In genomic region chr10:8360814-8361509, GRCh38 we compare ENCODE assay signal across 26 cellular contexts.
DNase-seq lines count a peak whose midpoint lies in the region; ATAC-seq and TF ChIP-seq lines count a peak whose summit lies in the region.
"Had no signal": no experiment of that assay in that cellular context is flagged by ENCODE, and none has a peak within 500 bp of the region (broad histone marks: within the 10 kb centered on the region; RNA-seq: fewer than 3 reads in every experiment).

No MANE protein-coding gene starts in this region.

- H3K9me3 ChIP-seq in OCI-LY7 (ENCODE audit: low read length) = no peaks in the 10 kb centered on the region
- H3K9me3 ChIP-seq: BE2C, pancreas, right atrium auricular region, upper lobe of right lung had no signal

- no peak for TF ChIP-seq CTCF in activated CD8-positive, alpha-beta T cell treated with anti-CD3 and anti-CD28 coated beads for 36 hours (IDR thresholded peaks at IDR 0.05)
- no peak for TF ChIP-seq CTCF in natural killer cell (IDR thresholded peaks at IDR 0.05)
- TF ChIP-seq CTCF in OCI-LY7 (conservative IDR thresholded peaks at IDR 0.05; ENCODE audit: low read length) = no peak

- H3K4me1 ChIP-seq in OCI-LY7 (ENCODE audit: insufficient read depth, low read length, poor library complexity, severe bottlenecking) = no peaks in the 10 kb centered on the region
- H3K4me1 ChIP-seq: left lung, pancreas, right atrium auricular region, upper lobe of right lung had no signal

- H3K9me2 ChIP-seq in OCI-LY7 (ENCODE audit: insufficient read depth, low read length) = no peaks in the 10 kb centered on the region

- H3K79me2 ChIP-seq in OCI-LY7 (ENCODE audit: insufficient read depth, low read depth, low read length) = no peaks in the 10 kb centered on the region

- ATAC-seq in activated CD8-positive, alpha-beta T cell treated with anti-CD3 and anti-CD28 coated beads, Interleukin-2, amount 10 ng/mL, durations not matched to agents 7 days and 5 days = no peak
- ATAC-seq in activated CD8-positive, alpha-beta T cell treated with anti-CD3 and anti-CD28 coated beads for 36 hours = no peak
- ATAC-seq in natural killer cell = no peak
- ATAC-seq: foreskin keratinocyte, left lung, pancreas, upper lobe of right lung had no signal

- no TSS peak for BruUV-seq in OCI-LY7 (replicated peaks; lab: Mats Ljungman, UMichigan)

- no peak overlapping the region for H3K4me2 ChIP-seq in OCI-LY7 (ENCODE audit: low read length)

- peak overlapping the region; percentile 11; the same call in 1 of the 2 replicates for H3K4me3 ChIP-seq in Jurkat, Clone E6-1 (ENCODE audit: low read length)
- H3K4me3 ChIP-seq in OCI-LY7 (ENCODE audit: low read depth, low read length, poor library complexity, severe bottlenecking) = no peak overlapping the region
- H3K4me3 ChIP-seq: left lung, pancreas, right atrium auricular region, upper lobe of right lung had no signal

- POLR2A ChIA-PET in activated CD8-positive, alpha-beta T cell treated with anti-CD3 and anti-CD28 coated beads, Interleukin-2, amount 10 ng/mL, durations not matched to agents 7 days and 5 days (lab: Charles Lee) = interaction anchor here (1.0 to 1.9 kb wide), 3 partner anchors 23 to 42 kb away, joined by 3 to 20 read pairs (median 3); no protein-coding TSS in a partner anchor
- POLR2A ChIA-PET in activated CD8-positive, alpha-beta T cell treated with anti-CD3 and anti-CD28 coated beads for 36 hours (lab: Charles Lee) = no interaction called here
- POLR2A ChIA-PET in OCI-LY7 (lab: Charles Lee) = no interaction called here

- peaks cover 54% of the 10 kb centered on the region for H3K4me1 Mint-ChIP-seq in activated CD8-positive, alpha-beta T cell treated with anti-CD3 and anti-CD28 coated beads, Interleukin-2, amount 10 ng/mL, durations not matched to agents 7 days and 5 days (ENCODE audit: low read depth)
- peaks cover 33% of the 10 kb centered on the region for H3K4me1 Mint-ChIP-seq in activated CD8-positive, alpha-beta T cell treated with anti-CD3 and anti-CD28 coated beads for 36 hours (ENCODE audit: low read depth)
- H3K4me1 Mint-ChIP-seq in activated T-helper 2 cell treated with anti-CD3 and anti-CD28 coated beads, Interferon-gamma antibody, Interleukin-2, Interleukin-4, amounts not matched to agents 10 μg/mL and 5 μg/mL and 100 μg/mL, durations not matched to agents 14 hours and 24 hours and 36 hours (ENCODE audit: low read depth) = peaks cover 79% of the 10 kb centered on the region
- peaks cover 43 to 45% of the 10 kb centered on the region in 2 donors for H3K4me1 Mint-ChIP-seq in natural killer cell

- DNase-seq in activated CD8-positive, alpha-beta T cell treated with anti-CD3 and anti-CD28 coated beads, Interleukin-2, amount 10 ng/mL, durations not matched to agents 7 days and 5 days = no peak
- no peak for DNase-seq in activated CD8-positive, alpha-beta T cell treated with anti-CD3 and anti-CD28 coated beads for 36 hours
- DNase-seq in Jurkat, Clone E6-1 (ENCODE audit: low read depth, low spot score) = no peak
- no peak for DNase-seq in activated T-helper 2 cell treated with anti-CD3 and anti-CD28 coated beads, Interferon-gamma antibody, Interleukin-2, Interleukin-4, amounts not matched to agents 10 μg/mL and 5 μg/mL and 100 μg/mL, durations not matched to agents 14 hours and 24 hours and 36 hours (ENCODE audit: low spot score)
- DNase-seq in natural killer cell (no peak), OCI-LY7 (ENCODE audit: low spot score) (no peak), NCI-H1048 (lab: John Stamatoyannopoulos, UW) (no peak)
- no peak for DNase-seq in stimulated activated CD4-positive, alpha-beta T cell treated with anti-CD3 and anti-CD28 coated beads, Interleukin-1b, Interleukin-23, amount 100 ng/mL, for 48 hours
- DNase-seq: activated CD4-positive, alpha-beta T cell treated with anti-CD3 and anti-CD28 coated beads for 4 hours; activated naive CD4-positive, alpha-beta T cell treated with anti-CD3 and anti-CD28 coated beads, Interleukin-2, amount 50 U/mL, for 16 hours; aorta; BE2C; Calu3; GOT3; KG1; left lung; naive thymus-derived CD4-positive, alpha-beta T cell; NCI-H1092; NCI-H187 treated with DMSO at 0.1 percent for 48 hours; NCI-H774; pancreas; SHP77 treated with DMSO at 0.1 percent for 48 hours; stimulated activated CD4-positive, alpha-beta T cell treated with anti-CD3 and anti-CD28 coated beads, Interleukin-4, amount 100 ng/mL, for 4 hours; upper lobe of right lung had no signal

- H2AFZ ChIP-seq in OCI-LY7 (ENCODE audit: low read length) = no peak overlapping the region

- peaks cover 10% of the 10 kb centered on the region for H3K36me3 Mint-ChIP-seq in activated CD8-positive, alpha-beta T cell treated with anti-CD3 and anti-CD28 coated beads, Interleukin-2, amount 10 ng/mL, durations not matched to agents 7 days and 5 days (ENCODE audit: low read depth)
- H3K36me3 Mint-ChIP-seq in activated CD8-positive, alpha-beta T cell treated with anti-CD3 and anti-CD28 coated beads for 36 hours (ENCODE audit: low read depth) = peaks cover 3% of the 10 kb centered on the region
- H3K36me3 Mint-ChIP-seq in activated T-helper 2 cell treated with anti-CD3 and anti-CD28 coated beads, Interferon-gamma antibody, Interleukin-2, Interleukin-4, amounts not matched to agents 10 μg/mL and 5 μg/mL and 100 μg/mL, durations not matched to agents 14 hours and 24 hours and 36 hours (ENCODE audit: low read depth) = peaks cover 80% of the 10 kb centered on the region
- no peaks in the 10 kb centered on the region for H3K36me3 Mint-ChIP-seq in natural killer cell

- no peaks in the 10 kb centered on the region for H4K20me1 ChIP-seq in OCI-LY7 (ENCODE audit: insufficient read depth, low read length)

- peaks cover 3% of the 10 kb centered on the region for H3K9me3 Mint-ChIP-seq in activated CD8-positive, alpha-beta T cell treated with anti-CD3 and anti-CD28 coated beads, Interleukin-2, amount 10 ng/mL, durations not matched to agents 7 days and 5 days (ENCODE audit: insufficient read depth)
- H3K9me3 Mint-ChIP-seq in activated CD8-positive, alpha-beta T cell treated with anti-CD3 and anti-CD28 coated beads for 36 hours = peaks cover 5% of the 10 kb centered on the region
- peaks cover 16% of the 10 kb centered on the region for H3K9me3 Mint-ChIP-seq in activated T-helper 2 cell treated with anti-CD3 and anti-CD28 coated beads, Interferon-gamma antibody, Interleukin-2, Interleukin-4, amounts not matched to agents 10 μg/mL and 5 μg/mL and 100 μg/mL, durations not matched to agents 14 hours and 24 hours and 36 hours
- H3K9me3 Mint-ChIP-seq in natural killer cell = no peaks in the 10 kb centered on the region

- intact Hi-C loops in activated CD8-positive, alpha-beta T cell treated with anti-CD3 and anti-CD28 coated beads for 36 hours (cut with micrococcal nuclease) = no loop called here
- intact Hi-C loops in activated T-helper 2 cell treated with anti-CD3 and anti-CD28 coated beads, Interferon-gamma antibody, Interleukin-2, Interleukin-4, amounts not matched to agents 10 μg/mL and 5 μg/mL and 100 μg/mL, durations not matched to agents 14 hours and 24 hours and 36 hours (cut with micrococcal nuclease) = loop anchor here (1.0 to 10.0 kb wide), 11 partner anchors 11 to 730 kb away; no protein-coding TSS in a partner anchor
- intact Hi-C loops in natural killer cell (cut with micrococcal nuclease) (no loop called here), OCI-LY7 (cut with micrococcal nuclease; ENCODE audit: unreplicated experiment) (no loop called here)

- H3K27ac ChIP-seq in OCI-LY7 (ENCODE audit: low read depth, low read length, poor library complexity, severe bottlenecking) = no peak overlapping the region
- H3K27ac ChIP-seq: foreskin keratinocyte, left lung, pancreas, right atrium auricular region, upper lobe of right lung had no signal

- no peaks in the 10 kb centered on the region for H3K36me3 ChIP-seq in OCI-LY7 (ENCODE audit: insufficient read depth, low read length)
- H3K36me3 ChIP-seq: BE2C, left lung, pancreas, right atrium auricular region, upper lobe of right lung had no signal

- peak overlapping the region; percentile 65 for H3K27ac Mint-ChIP-seq in activated CD8-positive, alpha-beta T cell treated with anti-CD3 and anti-CD28 coated beads, Interleukin-2, amount 10 ng/mL, durations not matched to agents 7 days and 5 days
- H3K27ac Mint-ChIP-seq in activated CD8-positive, alpha-beta T cell treated with anti-CD3 and anti-CD28 coated beads for 36 hours = no peak overlapping the region
- H3K27ac Mint-ChIP-seq in activated T-helper 2 cell treated with anti-CD3 and anti-CD28 coated beads, Interferon-gamma antibody, Interleukin-2, Interleukin-4, amounts not matched to agents 10 μg/mL and 5 μg/mL and 100 μg/mL, durations not matched to agents 14 hours and 24 hours and 36 hours = peak overlapping the region; percentile 88
- peak overlapping the region in 1 of 2 donors; percentile 50 for H3K27ac Mint-ChIP-seq in natural killer cell

- H3K4me3 Mint-ChIP-seq in activated CD8-positive, alpha-beta T cell treated with anti-CD3 and anti-CD28 coated beads, Interleukin-2, amount 10 ng/mL, durations not matched to agents 7 days and 5 days = no peak overlapping the region
- H3K4me3 Mint-ChIP-seq in activated CD8-positive, alpha-beta T cell treated with anti-CD3 and anti-CD28 coated beads for 36 hours = no peak overlapping the region
- peak overlapping the region; percentile 70 for H3K4me3 Mint-ChIP-seq in activated T-helper 2 cell treated with anti-CD3 and anti-CD28 coated beads, Interferon-gamma antibody, Interleukin-2, Interleukin-4, amounts not matched to agents 10 μg/mL and 5 μg/mL and 100 μg/mL, durations not matched to agents 14 hours and 24 hours and 36 hours (ENCODE audit: low read depth)
- H3K4me3 Mint-ChIP-seq in natural killer cell = peak overlapping the region; percentile 67

- peaks cover 3% of the 10 kb centered on the region for H3K27me3 Mint-ChIP-seq in activated CD8-positive, alpha-beta T cell treated with anti-CD3 and anti-CD28 coated beads, Interleukin-2, amount 10 ng/mL, durations not matched to agents 7 days and 5 days (ENCODE audit: low read depth)
- no peaks in the 10 kb centered on the region for H3K27me3 Mint-ChIP-seq in activated CD8-positive, alpha-beta T cell treated with anti-CD3 and anti-CD28 coated beads for 36 hours
- H3K27me3 Mint-ChIP-seq in activated T-helper 2 cell treated with anti-CD3 and anti-CD28 coated beads, Interferon-gamma antibody, Interleukin-2, Interleukin-4, amounts not matched to agents 10 μg/mL and 5 μg/mL and 100 μg/mL, durations not matched to agents 14 hours and 24 hours and 36 hours (ENCODE audit: low read depth) = no peaks in the 10 kb centered on the region
- peaks cover 10 to 15% of the 10 kb centered on the region in 2 donors for H3K27me3 Mint-ChIP-seq in natural killer cell (ENCODE audit: low read depth in 2 of 2)

- CTCF ChIA-PET in activated CD8-positive, alpha-beta T cell treated with anti-CD3 and anti-CD28 coated beads, Interleukin-2, amount 10 ng/mL, durations not matched to agents 7 days and 5 days (lab: Charles Lee) = interaction anchor here (1.1 to 3.0 kb wide), 6 partner anchors 16 to 302 kb away, joined by 3 to 14 read pairs (median 5); no protein-coding TSS in a partner anchor
- CTCF ChIA-PET in activated CD8-positive, alpha-beta T cell treated with anti-CD3 and anti-CD28 coated beads for 36 hours (lab: Charles Lee) = interaction anchor here (1.7 kb wide), 1 partner anchor 41 kb away, joined by 5 read pairs; no protein-coding TSS in a partner anchor
- CTCF ChIA-PET in OCI-LY7 (lab: Charles Lee; ENCODE audit: unreplicated experiment) = no interaction called here

Comparison
In these comparisons a context has a peak if more than half of its experiments do, and no peak if none do; other contexts are left out.
1. H3K4me3 Mint-ChIP-seq: peak in activated T-helper 2 cell treated with anti-CD3 and anti-CD28 coated beads, Interferon-gamma antibody, Interleukin-2, Interleukin-4, amounts not matched to agents 10 μg/mL and 5 μg/mL and 100 μg/mL, durations not matched to agents 14 hours and 24 hours and 36 hours (single experiment) and natural killer cell (single experiment); none in activated CD8-positive, alpha-beta T cell treated with anti-CD3 and anti-CD28 coated beads, Interleukin-2, amount 10 ng/mL, durations not matched to agents 7 days and 5 days (single experiment) and activated CD8-positive, alpha-beta T cell treated with anti-CD3 and anti-CD28 coated beads for 36 hours (single experiment).